ENCODE assay signal across 1 cellular context in the genomic region with DNA sequence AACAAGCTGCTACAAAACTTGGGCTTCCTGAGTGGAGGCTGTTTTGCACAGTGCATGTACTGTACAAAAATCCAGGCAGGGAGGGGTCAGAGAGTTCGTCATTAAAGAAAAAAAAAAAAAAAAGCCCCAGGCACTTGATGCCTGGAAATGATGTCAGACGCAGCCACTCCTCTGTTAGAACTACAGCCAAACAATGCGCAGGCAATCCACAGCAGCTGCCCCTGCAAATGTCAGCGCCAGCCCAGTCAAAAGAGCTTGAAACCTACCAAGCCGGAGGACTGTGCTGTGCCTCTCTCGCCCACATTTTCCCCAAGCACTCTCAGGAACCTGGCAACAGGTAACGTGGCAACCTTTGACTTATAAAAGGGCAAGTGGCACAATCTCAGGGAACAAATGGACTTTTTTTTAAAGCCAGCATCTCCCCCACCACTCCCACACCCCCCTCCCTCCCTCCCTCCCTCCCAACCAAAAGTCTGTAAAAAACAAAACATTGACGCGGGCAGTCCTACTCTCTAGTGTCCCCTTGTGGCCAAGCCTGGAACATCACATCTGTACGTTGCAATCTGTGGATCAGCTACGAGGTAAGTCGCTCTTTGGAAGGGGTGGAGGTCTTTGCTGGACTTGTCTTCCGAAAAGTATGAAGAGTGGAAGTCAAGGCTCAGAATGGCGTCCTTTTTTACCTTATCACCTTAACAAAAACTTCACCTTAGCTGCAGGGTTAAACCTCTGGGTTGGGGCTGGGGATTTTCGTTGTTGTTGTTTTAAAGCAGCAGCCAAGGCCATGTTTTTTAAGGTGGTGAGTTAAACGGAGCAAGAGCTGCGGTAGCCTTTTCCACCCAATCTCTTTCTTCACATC.
TF ChIP-seq lines count a peak whose summit lies in the region.

No MANE protein-coding gene starts in this region.

TF ChIP-seq in HEK293, 187 proteins besides CTCF, POLR2A, EP300 and RAD21 (continued from another document and continues in another):
- no peak for TF ChIP-seq MZF1 (tag by site-specific recombination; IDR thresholded peaks at IDR 0.05; ENCODE audit: borderline replicate concordance)
- no peak for TF ChIP-seq MEIS1 (CRISPR knock-in tag; IDR thresholded peaks at IDR 0.05; ENCODE audit: borderline replicate concordance)
- peak; percentile 62; the same call in 1 of the 2 replicates for TF ChIP-seq KLF1 (tag by site-specific recombination; IDR thresholded peaks at IDR 0.05)
- TF ChIP-seq, protein P1, sequence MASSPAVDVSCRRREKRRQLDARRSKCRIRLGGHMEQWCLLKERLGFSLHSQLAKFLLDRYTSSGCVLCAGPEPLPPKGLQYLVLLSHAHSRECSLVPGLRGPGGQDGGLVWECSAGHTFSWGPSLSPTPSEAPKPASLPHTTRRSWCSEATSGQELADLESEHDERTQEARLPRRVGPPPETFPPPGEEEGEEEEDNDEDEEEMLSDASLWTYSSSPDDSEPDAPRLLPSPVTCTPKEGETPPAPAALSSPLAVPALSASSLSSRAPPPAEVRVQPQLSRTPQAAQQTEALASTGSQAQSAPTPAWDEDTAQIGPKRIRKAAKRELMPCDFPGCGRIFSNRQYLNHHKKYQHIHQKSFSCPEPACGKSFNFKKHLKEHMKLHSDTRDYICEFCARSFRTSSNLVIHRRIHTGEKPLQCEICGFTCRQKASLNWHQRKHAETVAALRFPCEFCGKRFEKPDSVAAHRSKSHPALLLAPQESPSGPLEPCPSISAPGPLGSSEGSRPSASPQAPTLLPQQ (tag by site-specific recombination; IDR thresholded peaks at IDR 0.05) = peak; percentile 49; the same call in 1 of the 2 replicates
- no peak for TF ChIP-seq ZNF112 (tag by site-specific recombination; IDR thresholded peaks at IDR 0.05)
- TF ChIP-seq ZNF549 (tag by site-specific recombination; IDR thresholded peaks at IDR 0.05) = no peak
- no peak for TF ChIP-seq ZNF791 (tag by site-specific recombination; IDR thresholded peaks at IDR 0.05)
- TF ChIP-seq, protein P2, sequence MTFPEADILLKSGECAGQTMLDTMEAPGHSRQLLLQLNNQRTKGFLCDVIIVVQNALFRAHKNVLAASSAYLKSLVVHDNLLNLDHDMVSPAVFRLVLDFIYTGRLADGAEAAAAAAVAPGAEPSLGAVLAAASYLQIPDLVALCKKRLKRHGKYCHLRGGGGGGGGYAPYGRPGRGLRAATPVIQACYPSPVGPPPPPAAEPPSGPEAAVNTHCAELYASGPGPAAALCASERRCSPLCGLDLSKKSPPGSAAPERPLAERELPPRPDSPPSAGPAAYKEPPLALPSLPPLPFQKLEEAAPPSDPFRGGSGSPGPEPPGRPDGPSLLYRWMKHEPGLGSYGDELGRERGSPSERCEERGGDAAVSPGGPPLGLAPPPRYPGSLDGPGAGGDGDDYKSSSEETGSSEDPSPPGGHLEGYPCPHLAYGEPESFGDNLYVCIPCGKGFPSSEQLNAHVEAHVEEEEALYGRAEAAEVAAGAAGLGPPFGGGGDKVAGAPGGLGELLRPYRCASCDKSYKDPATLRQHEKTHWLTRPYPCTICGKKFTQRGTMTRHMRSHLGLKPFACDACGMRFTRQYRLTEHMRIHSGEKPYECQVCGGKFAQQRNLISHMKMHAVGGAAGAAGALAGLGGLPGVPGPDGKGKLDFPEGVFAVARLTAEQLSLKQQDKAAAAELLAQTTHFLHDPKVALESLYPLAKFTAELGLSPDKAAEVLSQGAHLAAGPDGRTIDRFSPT (tag by site-specific recombination; IDR thresholded peaks at IDR 0.05) = peak; percentile 39; the same call in 1 of the 2 replicates
- no peak for TF ChIP-seq ZNF155 (tag by site-specific recombination; IDR thresholded peaks at IDR 0.05)
- no peak for TF ChIP-seq ZNF274 (IDR thresholded peaks at IDR 0.05; ENCODE audit: low read length)
- TF ChIP-seq ZNF274 (tag by site-specific recombination; IDR thresholded peaks at IDR 0.05; ENCODE audit: borderline replicate concordance) = no peak
- peak; percentile 59 for TF ChIP-seq SP7 (tag by site-specific recombination; IDR thresholded peaks at IDR 0.05)
- peak; percentile 44; the same call in 1 of the 2 replicates for TF ChIP-seq ZNF324 (tag by site-specific recombination; IDR thresholded peaks at IDR 0.05)
- TF ChIP-seq, protein P3, sequence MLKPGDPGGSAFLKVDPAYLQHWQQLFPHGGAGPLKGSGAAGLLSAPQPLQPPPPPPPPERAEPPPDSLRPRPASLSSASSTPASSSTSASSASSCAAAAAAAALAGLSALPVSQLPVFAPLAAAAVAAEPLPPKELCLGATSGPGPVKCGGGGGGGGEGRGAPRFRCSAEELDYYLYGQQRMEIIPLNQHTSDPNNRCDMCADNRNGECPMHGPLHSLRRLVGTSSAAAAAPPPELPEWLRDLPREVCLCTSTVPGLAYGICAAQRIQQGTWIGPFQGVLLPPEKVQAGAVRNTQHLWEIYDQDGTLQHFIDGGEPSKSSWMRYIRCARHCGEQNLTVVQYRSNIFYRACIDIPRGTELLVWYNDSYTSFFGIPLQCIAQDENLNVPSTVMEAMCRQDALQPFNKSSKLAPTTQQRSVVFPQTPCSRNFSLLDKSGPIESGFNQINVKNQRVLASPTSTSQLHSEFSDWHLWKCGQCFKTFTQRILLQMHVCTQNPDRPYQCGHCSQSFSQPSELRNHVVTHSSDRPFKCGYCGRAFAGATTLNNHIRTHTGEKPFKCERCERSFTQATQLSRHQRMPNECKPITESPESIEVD (tag by site-specific recombination; IDR thresholded peaks at IDR 0.05) = no peak
- TF ChIP-seq ZFHX2 (tag by site-specific recombination; conservative IDR thresholded peaks at IDR 0.05) = 0 out of 2 replicates have a peak, but pooled peaks have one; percentile 31
- TF ChIP-seq FEZF1 (tag by site-specific recombination; IDR thresholded peaks at IDR 0.05) = peak; percentile 80
- TF ChIP-seq ZNF404 (tag by site-specific recombination; IDR thresholded peaks at IDR 0.05) = no peak
- TF ChIP-seq REPIN1 (tag by site-specific recombination; IDR thresholded peaks at IDR 0.05; ENCODE audit: low read depth) = no peak
- TF ChIP-seq ZBTB17 (tag by site-specific recombination; IDR thresholded peaks at IDR 0.05) = peak; percentile 81
- TF ChIP-seq, protein P4, sequence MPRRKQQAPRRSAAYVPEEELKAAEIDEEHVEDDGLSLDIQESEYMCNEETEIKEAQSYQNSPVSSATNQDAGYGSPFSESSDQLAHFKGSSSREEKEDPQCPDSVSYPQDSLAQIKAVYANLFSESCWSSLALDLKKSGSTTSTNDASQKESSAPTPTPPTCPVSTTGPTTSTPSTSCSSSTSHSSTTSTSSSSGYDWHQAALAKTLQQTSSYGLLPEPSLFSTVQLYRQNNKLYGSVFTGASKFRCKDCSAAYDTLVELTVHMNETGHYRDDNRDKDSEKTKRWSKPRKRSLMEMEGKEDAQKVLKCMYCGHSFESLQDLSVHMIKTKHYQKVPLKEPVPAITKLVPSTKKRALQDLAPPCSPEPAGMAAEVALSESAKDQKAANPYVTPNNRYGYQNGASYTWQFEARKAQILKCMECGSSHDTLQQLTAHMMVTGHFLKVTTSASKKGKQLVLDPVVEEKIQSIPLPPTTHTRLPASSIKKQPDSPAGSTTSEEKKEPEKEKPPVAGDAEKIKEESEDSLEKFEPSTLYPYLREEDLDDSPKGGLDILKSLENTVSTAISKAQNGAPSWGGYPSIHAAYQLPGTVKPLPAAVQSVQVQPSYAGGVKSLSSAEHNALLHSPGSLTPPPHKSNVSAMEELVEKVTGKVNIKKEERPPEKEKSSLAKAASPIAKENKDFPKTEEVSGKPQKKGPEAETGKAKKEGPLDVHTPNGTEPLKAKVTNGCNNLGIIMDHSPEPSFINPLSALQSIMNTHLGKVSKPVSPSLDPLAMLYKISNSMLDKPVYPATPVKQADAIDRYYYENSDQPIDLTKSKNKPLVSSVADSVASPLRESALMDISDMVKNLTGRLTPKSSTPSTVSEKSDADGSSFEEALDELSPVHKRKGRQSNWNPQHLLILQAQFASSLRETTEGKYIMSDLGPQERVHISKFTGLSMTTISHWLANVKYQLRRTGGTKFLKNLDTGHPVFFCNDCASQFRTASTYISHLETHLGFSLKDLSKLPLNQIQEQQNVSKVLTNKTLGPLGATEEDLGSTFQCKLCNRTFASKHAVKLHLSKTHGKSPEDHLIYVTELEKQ (tag by site-specific recombination; IDR thresholded peaks at IDR 0.05; ENCODE audit: borderline replicate concordance) = 0 out of 2 replicates have a peak, but pooled peaks have one; percentile 42
- TF ChIP-seq, protein P5, sequence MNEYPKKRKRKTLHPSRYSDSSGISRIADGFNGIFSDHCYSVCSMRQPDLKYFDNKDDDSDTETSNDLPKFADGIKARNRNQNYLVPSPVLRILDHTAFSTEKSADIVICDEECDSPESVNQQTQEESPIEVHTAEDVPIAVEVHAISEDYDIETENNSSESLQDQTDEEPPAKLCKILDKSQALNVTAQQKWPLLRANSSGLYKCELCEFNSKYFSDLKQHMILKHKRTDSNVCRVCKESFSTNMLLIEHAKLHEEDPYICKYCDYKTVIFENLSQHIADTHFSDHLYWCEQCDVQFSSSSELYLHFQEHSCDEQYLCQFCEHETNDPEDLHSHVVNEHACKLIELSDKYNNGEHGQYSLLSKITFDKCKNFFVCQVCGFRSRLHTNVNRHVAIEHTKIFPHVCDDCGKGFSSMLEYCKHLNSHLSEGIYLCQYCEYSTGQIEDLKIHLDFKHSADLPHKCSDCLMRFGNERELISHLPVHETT (tag by site-specific recombination; IDR thresholded peaks at IDR 0.05) = peak; percentile 31; the same call in 1 of the 2 replicates
- TF ChIP-seq SCRT2 (tag by site-specific recombination; IDR thresholded peaks at IDR 0.05) = peak; percentile 71
- TF ChIP-seq TCF7L2 (IDR thresholded peaks at IDR 0.05; ENCODE audit: borderline replicate concordance, low read depth, low read length) = no peak
- TF ChIP-seq ZNF335 (tag by site-specific recombination; conservative IDR thresholded peaks at IDR 0.05) = peak; percentile 81
- TF ChIP-seq, protein P6, sequence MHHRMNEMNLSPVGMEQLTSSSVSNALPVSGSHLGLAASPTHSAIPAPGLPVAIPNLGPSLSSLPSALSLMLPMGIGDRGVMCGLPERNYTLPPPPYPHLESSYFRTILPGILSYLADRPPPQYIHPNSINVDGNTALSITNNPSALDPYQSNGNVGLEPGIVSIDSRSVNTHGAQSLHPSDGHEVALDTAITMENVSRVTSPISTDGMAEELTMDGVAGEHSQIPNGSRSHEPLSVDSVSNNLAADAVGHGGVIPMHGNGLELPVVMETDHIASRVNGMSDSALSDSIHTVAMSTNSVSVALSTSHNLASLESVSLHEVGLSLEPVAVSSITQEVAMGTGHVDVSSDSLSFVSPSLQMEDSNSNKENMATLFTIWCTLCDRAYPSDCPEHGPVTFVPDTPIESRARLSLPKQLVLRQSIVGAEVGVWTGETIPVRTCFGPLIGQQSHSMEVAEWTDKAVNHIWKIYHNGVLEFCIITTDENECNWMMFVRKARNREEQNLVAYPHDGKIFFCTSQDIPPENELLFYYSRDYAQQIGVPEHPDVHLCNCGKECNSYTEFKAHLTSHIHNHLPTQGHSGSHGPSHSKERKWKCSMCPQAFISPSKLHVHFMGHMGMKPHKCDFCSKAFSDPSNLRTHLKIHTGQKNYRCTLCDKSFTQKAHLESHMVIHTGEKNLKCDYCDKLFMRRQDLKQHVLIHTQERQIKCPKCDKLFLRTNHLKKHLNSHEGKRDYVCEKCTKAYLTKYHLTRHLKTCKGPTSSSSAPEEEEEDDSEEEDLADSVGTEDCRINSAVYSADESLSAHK (tag by site-specific recombination; IDR thresholded peaks at IDR 0.05) = peak; percentile 43; the same call in 1 of the 2 replicates
- TF ChIP-seq GLI2 (tag by site-specific recombination; IDR thresholded peaks at IDR 0.05; ENCODE audit: borderline replicate concordance, low read depth) = no peak
- no peak for TF ChIP-seq TRIM28 (IDR thresholded peaks at IDR 0.05; ENCODE audit: borderline replicate concordance, low read length)
- no peak for TF ChIP-seq ZNF747 (tag by site-specific recombination; IDR thresholded peaks at IDR 0.05)
- peak; percentile 98 for TF ChIP-seq ZXDB (tag by site-specific recombination; IDR thresholded peaks at IDR 0.05)
- TF ChIP-seq ZNF654 (tag by site-specific recombination; IDR thresholded peaks at IDR 0.05; ENCODE audit: low read depth) = peak; percentile 18; the same call in 1 of the 2 replicates
- TF ChIP-seq ZNF132 (tag by site-specific recombination; IDR thresholded peaks at IDR 0.05; ENCODE audit: borderline replicate concordance) = no peak
- TF ChIP-seq ZNF558 (tag by site-specific recombination; IDR thresholded peaks at IDR 0.05) = 0 out of 2 replicates have a peak, but pooled peaks have one; percentile 30
- TF ChIP-seq ZNF555 (tag by site-specific recombination; conservative IDR thresholded peaks at IDR 0.05) = no peak
- TF ChIP-seq ZNF394 (tag by site-specific recombination; IDR thresholded peaks at IDR 0.05; ENCODE audit: borderline replicate concordance) = no peak; the same call in 1 of the 2 replicates
- TF ChIP-seq, protein P7, sequence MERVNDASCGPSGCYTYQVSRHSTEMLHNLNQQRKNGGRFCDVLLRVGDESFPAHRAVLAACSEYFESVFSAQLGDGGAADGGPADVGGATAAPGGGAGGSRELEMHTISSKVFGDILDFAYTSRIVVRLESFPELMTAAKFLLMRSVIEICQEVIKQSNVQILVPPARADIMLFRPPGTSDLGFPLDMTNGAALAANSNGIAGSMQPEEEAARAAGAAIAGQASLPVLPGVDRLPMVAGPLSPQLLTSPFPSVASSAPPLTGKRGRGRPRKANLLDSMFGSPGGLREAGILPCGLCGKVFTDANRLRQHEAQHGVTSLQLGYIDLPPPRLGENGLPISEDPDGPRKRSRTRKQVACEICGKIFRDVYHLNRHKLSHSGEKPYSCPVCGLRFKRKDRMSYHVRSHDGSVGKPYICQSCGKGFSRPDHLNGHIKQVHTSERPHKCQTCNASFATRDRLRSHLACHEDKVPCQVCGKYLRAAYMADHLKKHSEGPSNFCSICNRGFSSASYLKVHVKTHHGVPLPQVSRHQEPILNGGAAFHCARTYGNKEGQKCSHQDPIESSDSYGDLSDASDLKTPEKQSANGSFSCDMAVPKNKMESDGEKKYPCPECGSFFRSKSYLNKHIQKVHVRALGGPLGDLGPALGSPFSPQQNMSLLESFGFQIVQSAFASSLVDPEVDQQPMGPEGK (tag by site-specific recombination; IDR thresholded peaks at IDR 0.05) = peak; percentile 88
- TF ChIP-seq ZNF23 (tag by site-specific recombination; IDR thresholded peaks at IDR 0.05; ENCODE audit: borderline replicate concordance) = no peak
- TF ChIP-seq ZNF514 (tag by site-specific recombination; IDR thresholded peaks at IDR 0.05) = no peak
- TF ChIP-seq KLF16 (tag by site-specific recombination; IDR thresholded peaks at IDR 0.05) = 0 out of 2 replicates have a peak, but pooled peaks have one; percentile 45
- TF ChIP-seq ZSCAN30 (tag by site-specific recombination; IDR thresholded peaks at IDR 0.05) = 0 out of 2 replicates have a peak, but pooled peaks have one; percentile 36
- no peak for TF ChIP-seq ZNF157 (tag by site-specific recombination; IDR thresholded peaks at IDR 0.05)
- no peak for TF ChIP-seq ZNF837 (tag by site-specific recombination; IDR thresholded peaks at IDR 0.05)
